Comparison of ENCODE assay signal across 8 cellular contexts in genomic region chr17:67386965-67387551, GRCh38. TPM values are rescaled to one million over a fixed set of nuclear protein-coding genes. Genes with fewer than 3 reads are reported as not detected.
DNase-seq lines count a peak whose midpoint lies in the region; ATAC-seq and TF ChIP-seq lines count a peak whose summit lies in the region.

No MANE protein-coding gene starts in this region.

- H3K4me3 Mint-ChIP-seq in endodermal cell, result no peak overlapping the region
- H3K4me3 Mint-ChIP-seq in neural progenitor cell, result no peak overlapping the region

- H3K36me3 ChIP-seq in endodermal cell (ENCODE audit: control insufficient read depth, insufficient read depth, low read length), result peaks cover 11% of the 10 kb centered on the region
- no peaks in the 10 kb centered on the region for H3K36me3 ChIP-seq in neural progenitor cell

- no peaks in the 10 kb centered on the region for H4K20me1 ChIP-seq in neural progenitor cell (ENCODE audit: low read depth)

- H3K4me1 ChIP-seq in endodermal cell (ENCODE audit: control insufficient read depth, insufficient read depth, low read length), result peaks cover 9% of the 10 kb centered on the region
- H3K4me1 ChIP-seq in neural progenitor cell, result no peaks in the 10 kb centered on the region

- H3F3A ChIP-seq in neural progenitor cell (ENCODE audit: low read depth), result peaks cover 5% of the 10 kb centered on the region

- intact Hi-C loops in posterior vena cava (cut with DNase I), result no loop called here

- H3K27ac ChIP-seq in endodermal cell (ENCODE audit: low read depth, low read length) (no peak overlapping the region), neural progenitor cell (no peak overlapping the region)

- H3K27me3 Mint-ChIP-seq in endodermal cell (ENCODE audit: insufficient read depth), result no peaks in the 10 kb centered on the region
- H3K27me3 Mint-ChIP-seq in neural progenitor cell (ENCODE audit: insufficient read depth, low read depth), result no peaks in the 10 kb centered on the region

- no peak for ATAC-seq in activated CD4-positive, CD25-positive, alpha-beta regulatory T cell treated with anti-CD3 and anti-CD28 coated beads, Interleukin-2, amount 50 U/mL, for 24 hours
- no peak for ATAC-seq in GM21576 (IDR thresholded peaks at IDR 0.05; ENCODE audit: unreplicated experiment)

- H3K9me3 ChIP-seq in endodermal cell (ENCODE audit: control insufficient read depth, low read length), result peaks cover 7% of the 10 kb centered on the region
- H3K9me3 ChIP-seq in neural progenitor cell (ENCODE audit: low read depth), result no peaks in the 10 kb centered on the region

- H3K9me3 Mint-ChIP-seq in endodermal cell (peaks cover 7% of the 10 kb centered on the region), neural progenitor cell (peaks cover 2% of the 10 kb centered on the region)

- H2AFZ ChIP-seq in neural progenitor cell (replicated peaks), result no peak overlapping the region

- peak; percentile 100 for TF ChIP-seq CTCF in endodermal cell (conservative IDR thresholded peaks at IDR 0.05)
- TF ChIP-seq CTCF in neural progenitor cell (IDR thresholded peaks at IDR 0.05), result peak; percentile 100

- peaks cover 20% of the 10 kb centered on the region for H3K36me3 Mint-ChIP-seq in endodermal cell (ENCODE audit: low read depth)
- peaks cover 9% of the 10 kb centered on the region for H3K36me3 Mint-ChIP-seq in neural progenitor cell

- H3K9ac ChIP-seq in endodermal cell (ENCODE audit: extremely low read depth, low read length, poor library complexity, severe bottlenecking) (no peak overlapping the region), neural progenitor cell (no peak overlapping the region)

- DNase-seq in activated CD4-positive, CD25-positive, alpha-beta regulatory T cell (lab: John Stamatoyannopoulos, UW), result peak; percentile 19 to 63 (median 50)
- DNase-seq in NCI-H2196 treated with DMSO at 0.1 percent for 48 hours (lab: John Stamatoyannopoulos, UW; ENCODE audit: unreplicated experiment) (peak; percentile 72), endodermal cell (peak; percentile 92), neural progenitor cell (ENCODE audit: low spot score) (peak; percentile 85), posterior vena cava (ENCODE audit: low spot score) (no peak)
- DNase-seq in activated CD4-positive, alpha-beta T cell treated with anti-CD3 and anti-CD28 coated beads, Interleukin-2, amount 50 U/mL, for 24 hours (ENCODE audit: low read depth in 1 of 2, low spot score in 1 of 2), result peak; percentile 54 to 58

- H3K79me2 ChIP-seq in neural progenitor cell (ENCODE audit: low read depth), result peaks cover 21% of the 10 kb centered on the region

- H3K4me1 Mint-ChIP-seq in endodermal cell (peaks cover 18% of the 10 kb centered on the region), neural progenitor cell (peaks cover 3% of the 10 kb centered on the region)

- H3K27ac Mint-ChIP-seq in endodermal cell (no peak overlapping the region), neural progenitor cell (no peak overlapping the region)

- no peak overlapping the region for H3K4me3 ChIP-seq in endodermal cell (ENCODE audit: low read length)
- H3K4me3 ChIP-seq in neural progenitor cell, result no peak overlapping the region

- H3K4me2 ChIP-seq in neural progenitor cell, result no peak overlapping the region

- no peaks in the 10 kb centered on the region for H3K27me3 ChIP-seq in endodermal cell (ENCODE audit: control insufficient read depth, insufficient read depth, low read length, poor library complexity, severe bottlenecking)
- H3K27me3 ChIP-seq in neural progenitor cell, result no peaks in the 10 kb centered on the region

- WGBS in endodermal cell (ENCODE audit: insufficient coverage in 1 of 2, insufficient read length in 1 of 2), 2 experiments, result 67 to 72% methylated on average over 12 to 16 of the region's 16 CpGs

RNA-seq across cellular contexts. Expression of gene PITPNC1, which starts 10.0 kb away (rescaled TPM):
- 10 to 100 TPM; 28.9 to 36.4 TPM for total RNA-seq in endodermal cell
- 16.3 TPM for polyA plus RNA-seq in endodermal cell (2013, experiment 1 of 2)
- polyA plus RNA-seq in endodermal cell (2013, experiment 2 of 2), result 15.6 TPM
- total RNA-seq in neural progenitor cell (ENCODE audit: low replicate concordance), result 8.1 and 10.4 TPM in 2 replicates
- total RNA-seq in posterior vena cava, result 10 to 100 TPM; 22.3 to 24.3 TPM

RNA-seq across cellular contexts. Expression of gene PSMD12, which starts 20.7 kb away (rescaled TPM):
- 10 to 100 TPM; 70.9 to 71.7 TPM for total RNA-seq in endodermal cell
- polyA plus RNA-seq in endodermal cell (2013, experiment 1 of 2), result 47.2 TPM
- polyA plus RNA-seq in endodermal cell (2013, experiment 2 of 2), result 44.4 TPM
- 26.7 and 39.7 TPM in 2 replicates for total RNA-seq in neural progenitor cell (ENCODE audit: low replicate concordance)
- total RNA-seq in posterior vena cava, result 10 to 100 TPM; 43.5 to 63.0 TPM
